In genomic region chr6:13009031-13009430, GRCh38 we compare ENCODE assay signal across 29 cellular contexts.
"Had no signal": no experiment of that assay in that cellular context is flagged by ENCODE, and none has a peak within 500 bp of the region (broad histone marks: within the 10 kb centered on the region; RNA-seq: fewer than 3 reads in every experiment).

No MANE protein-coding gene starts in this region.

- H3K27ac Mint-ChIP-seq: natural killer cell; nephron; neural progenitor cell; progenitor cell of endocrine pancreas; stimulated activated effector memory CD8-positive, alpha-beta T cell treated with anti-CD3 and anti-CD28 coated beads, Interleukin-12 subunit alpha, Interleukin-12 subunit beta, amount 100 ng/mL, for 72 hours; stimulated activated naive B cell treated with anti-CD40 and anti-IgM and Interleukin-4, amounts not matched to agents 10 μg/mL and 1 μg/mL and 100 μg/mL, for 72 hours; stimulated activated naive CD8-positive, alpha-beta T cell treated with anti-CD3 and anti-CD28 coated beads, Interleukin-15, Interleukin-2, amounts not matched to agents 100 ng/mL and 50 ng/mL, for 24 hours had no signal

- H3K9ac ChIP-seq: neural progenitor cell, parathyroid adenoma had no signal

- H3K4me3 Mint-ChIP-seq: natural killer cell; nephron; neural progenitor cell; stimulated activated effector memory CD8-positive, alpha-beta T cell treated with anti-CD3 and anti-CD28 coated beads, Interleukin-12 subunit alpha, Interleukin-12 subunit beta, amount 100 ng/mL, for 72 hours; stimulated activated naive B cell treated with anti-CD40 and anti-IgM and Interleukin-4, amounts not matched to agents 10 μg/mL and 1 μg/mL and 100 μg/mL, for 72 hours; stimulated activated naive CD8-positive, alpha-beta T cell treated with anti-CD3 and anti-CD28 coated beads, Interleukin-15, Interleukin-2, amounts not matched to agents 100 ng/mL and 50 ng/mL, for 24 hours had no signal

- H3K36me3 ChIP-seq: neural progenitor cell, ovary, right lobe of liver, sigmoid colon, stomach, suprapubic skin, tibial artery, transverse colon, upper lobe of left lung, vagina had no signal

- H3K27me3 ChIP-seq: ovary, testis, tibial artery, upper lobe of left lung, vagina had no signal

- H3K27ac ChIP-seq: neural progenitor cell, ovary, parathyroid adenoma, psoas muscle, right lobe of liver, sigmoid colon, stomach, suprapubic skin, testis, tibial artery, transverse colon, upper lobe of left lung, vagina had no signal

- H3K4me1 ChIP-seq: parathyroid adenoma, psoas muscle, testis had no signal

- FAIRE-seq: small intestine, urothelium cell line had no signal

- H3K9me3 Mint-ChIP-seq: natural killer cell; nephron; neural progenitor cell; stimulated activated effector memory CD8-positive, alpha-beta T cell treated with anti-CD3 and anti-CD28 coated beads, Interleukin-12 subunit alpha, Interleukin-12 subunit beta, amount 100 ng/mL, for 72 hours; stimulated activated naive B cell treated with anti-CD40 and anti-IgM and Interleukin-4, amounts not matched to agents 10 μg/mL and 1 μg/mL and 100 μg/mL, for 72 hours; stimulated activated naive CD8-positive, alpha-beta T cell treated with anti-CD3 and anti-CD28 coated beads, Interleukin-15, Interleukin-2, amounts not matched to agents 100 ng/mL and 50 ng/mL, for 24 hours had no signal

- H3K36me3 Mint-ChIP-seq: natural killer cell; neural progenitor cell; stimulated activated effector memory CD8-positive, alpha-beta T cell treated with anti-CD3 and anti-CD28 coated beads, Interleukin-12 subunit alpha, Interleukin-12 subunit beta, amount 100 ng/mL, for 72 hours; stimulated activated naive B cell treated with anti-CD40 and anti-IgM and Interleukin-4, amounts not matched to agents 10 μg/mL and 1 μg/mL and 100 μg/mL, for 72 hours had no signal

- H3K9me3 ChIP-seq: ovary, psoas muscle, right lobe of liver, sigmoid colon, stomach, suprapubic skin, testis, tibial artery, transverse colon, upper lobe of left lung, vagina had no signal

- ATAC-seq: natural killer cell; psoas muscle; right cardiac atrium; stimulated activated effector memory CD8-positive, alpha-beta T cell treated with anti-CD3 and anti-CD28 coated beads, Interleukin-12 subunit alpha, Interleukin-12 subunit beta, amount 100 ng/mL, for 72 hours; stimulated activated naive B cell treated with anti-CD40 and anti-IgM and Interleukin-4, amounts not matched to agents 10 μg/mL and 1 μg/mL and 100 μg/mL, for 72 hours had no signal

- H3K4me3 ChIP-seq: neural progenitor cell, ovary, psoas muscle, right lobe of liver, sigmoid colon, stomach, suprapubic skin, testis, tibial artery, transverse colon, upper lobe of left lung, vagina had no signal

- DNase-seq: natural killer cell; occipital lobe; ovary; posterior cingulate gyrus; psoas muscle; right cardiac atrium; right lobe of liver; sigmoid colon; small intestine; stimulated activated CD4-positive, alpha-beta T cell treated with anti-CD3 and anti-CD28 coated beads, Interleukin-15, amount 100 ng/mL, for 24 hours; stimulated activated CD4-positive, alpha-beta T cell treated with anti-CD3 and anti-CD28 coated beads, Interleukin-2, amount 100 ng/mL, for 24 hours; stimulated activated CD4-positive, alpha-beta T cell treated with anti-CD3 and anti-CD28 coated beads, Interleukin-2, amount 100 ng/mL, for 48 hours; stimulated activated CD4-positive, alpha-beta T cell treated with anti-CD3 and anti-CD28 coated beads, Interleukin-4, amount 100 ng/mL, for 24 hours; stimulated activated naive B cell treated with anti-CD40 and anti-IgM and Interleukin-4, amounts not matched to agents 10 μg/mL and 1 μg/mL and 100 μg/mL, for 72 hours; stimulated activated naive CD4-positive, alpha-beta T cell treated with Interleukin-2 at 50 U/mL for 16 hours; stomach; testis; tibial artery; transverse colon; upper lobe of left lung had no signal
